8 cellular contexts compared by ENCODE assay signal in genomic region chr11:107840120-107840479, GRCh38.
A peak's percentile ranks its signal among the peaks of the same experiment; 100 is the strongest.
DNase-seq lines count a peak whose midpoint lies in the region; ATAC-seq lines count a peak whose summit lies in the region.

No MANE protein-coding gene starts in this region.

- DNase-seq in UCSD-AML1 (lab: John Stamatoyannopoulos, UW; ENCODE audit: unreplicated experiment) = peak; percentile 10
- DNase-seq in islet precursor cell = peak; percentile 60
- no peak for DNase-seq in GDM1 (lab: John Stamatoyannopoulos, UW)
- no peak for DNase-seq in stimulated activated CD4-positive, alpha-beta T cell treated with anti-CD3 and anti-CD28 coated beads, Interleukin-1b, Interleukin-23, amount 100 ng/mL, for 48 hours
- DNase-seq in NCI-H187 (lab: John Stamatoyannopoulos, UW) = no peak

- peak; percentile 17 for ATAC-seq in GM18508 (IDR thresholded peaks at IDR 0.05; ENCODE audit: insufficient read depth, unreplicated experiment)
- peak; percentile 18 for ATAC-seq in HG02678 (IDR thresholded peaks at IDR 0.05; ENCODE audit: unreplicated experiment)
- no peak for ATAC-seq in HG03565 (IDR thresholded peaks at IDR 0.05; ENCODE audit: unreplicated experiment)

Comparison
In these comparisons a context has a peak if more than half of its experiments do, and no peak if none do; other contexts are left out.
1. DNase-seq: peak in UCSD-AML1 (single experiment) and islet precursor cell (single experiment); none in GDM1 (single experiment), stimulated activated CD4-positive, alpha-beta T cell treated with anti-CD3 and anti-CD28 coated beads, Interleukin-1b, Interleukin-23, amount 100 ng/mL, for 48 hours (single experiment) and NCI-H187 (0 of 2).